ENCODE assay signal across 13 cellular contexts in genomic region chr7:147909712-147910111, GRCh38.
DNase-seq lines count a peak whose midpoint lies in the region; ATAC-seq, FAIRE-seq and TF ChIP-seq lines count a peak whose summit lies in the region.
"Had no signal": no experiment of that assay in that cellular context is flagged by ENCODE, and none has a peak within 500 bp of the region (broad histone marks: within the 10 kb centered on the region; RNA-seq: fewer than 3 reads in every experiment).

No MANE protein-coding gene starts in this region.

- H3K36me3 Mint-ChIP-seq in neural progenitor cell = peaks cover 1% of the 10 kb centered on the region

- in situ Hi-C loops in HepG2 (cut with HindIII; ENCODE audit: extremely low pct_ligation_motif_present, low pct_unique_long_range_greater_than_20kb) = no loop called here

- H3K4me2 ChIP-seq in HepG2 (ENCODE audit: low read depth, low read length) = no peak overlapping the region
- peak overlapping the region; percentile 36 for H3K4me2 ChIP-seq in neural progenitor cell
- H3K4me2 ChIP-seq: BLaER1 had no signal

- CTCF ChIA-PET in HepG2 (lab: Yijun Ruan, JAX; ENCODE audit: low intra/inter-chr PET ratio, low total read pairs) = no interaction called here

- no peaks in the 10 kb centered on the region for H3K79me2 ChIP-seq in HepG2 (ENCODE audit: insufficient read depth, low read length)
- no peaks in the 10 kb centered on the region for H3K79me2 ChIP-seq in neural progenitor cell (ENCODE audit: low read depth)

- no peaks in the 10 kb centered on the region for H3F3A ChIP-seq in neural progenitor cell (ENCODE audit: low read depth)

- TF ChIP-seq RAD21 in HepG2 (CRISPR knock-in tag; IDR thresholded peaks at IDR 0.05) = no peak

- H3K36me3 ChIP-seq in HepG2 (replicated peaks in 1 of 2; ENCODE audit: control insufficient read depth in 1 of 2, insufficient read depth in 2 of 2, low read length in 2 of 2) = no peaks in the 10 kb centered on the region
- H3K36me3 ChIP-seq in right lobe of liver = no peaks in the 10 kb centered on the region
- H3K36me3 ChIP-seq in iPS-20b (ENCODE audit: insufficient read depth, low read depth, low read length) = no peaks in the 10 kb centered on the region
- no peaks in the 10 kb centered on the region for H3K36me3 ChIP-seq in neural progenitor cell
- no peaks in the 10 kb centered on the region for H3K36me3 ChIP-seq in aorta (ENCODE audit: control insufficient read depth in 1 of 2, insufficient read depth in 2 of 2, low read length in 1 of 2)
- H3K36me3 ChIP-seq: BLaER1 had no signal

- TF ChIP-seq CTCF in HepG2 (CRISPR knock-in tag; IDR thresholded peaks at IDR 0.05) (no peak), right lobe of liver (IDR thresholded peaks at IDR 0.05) (no peak), neural progenitor cell (IDR thresholded peaks at IDR 0.05) (no peak)

- 0% methylated on average over 6 of the region's 6 CpGs for WGBS in HepG2 (ENCODE audit: low lambda C conversion rate)
- 54% methylated on average over 6 of the region's 6 CpGs for WGBS in right lobe of liver (ENCODE audit: insufficient coverage, low coverage, low lambda C conversion rate, missing lambda C conversion rate)
- WGBS in aorta, 2 donors = 18 to 23% methylated on average over 6 of the region's 6 CpGs

- no peaks in the 10 kb centered on the region for H3K27me3 Mint-ChIP-seq in neural progenitor cell (ENCODE audit: insufficient read depth, low read depth)

- intact Hi-C loops in HepG2 (cut with micrococcal nuclease; ENCODE audit: unreplicated experiment) (no loop called here), right lobe of liver (cut with DNase I) (no loop called here), aorta (cut with DNase I) (no loop called here)

- no peak overlapping the region for H3K9ac ChIP-seq in HepG2 (ENCODE audit: insufficient read depth, low read depth, low read length)
- H3K9ac ChIP-seq in iPS-20b (ENCODE audit: low read depth, low read length) = peak overlapping the region; percentile 19; the same call in 1 of the 2 replicates
- no peak overlapping the region for H3K9ac ChIP-seq in neural progenitor cell
- H3K9ac ChIP-seq: BLaER1 had no signal

- no peak for TF ChIP-seq EP300 in HepG2 (IDR thresholded peaks at IDR 0.05; ENCODE audit: low read depth in 2 of 2, low read length in 2 of 2)
- no peak for TF ChIP-seq EP300 in HepG2 (CRISPR knock-in tag; IDR thresholded peaks at IDR 0.05; ENCODE audit: borderline replicate concordance)

- H3K4me3 Mint-ChIP-seq in neural progenitor cell = no peak overlapping the region

- POLR2A ChIA-PET in HepG2 (lab: Yijun Ruan, JAX) = no interaction called here

- H3K9me3 ChIP-seq in HepG2 (ENCODE audit: low read length) (no peaks in the 10 kb centered on the region), right lobe of liver (no peaks in the 10 kb centered on the region), iPS-20b (ENCODE audit: insufficient read depth, low read depth, low read length) (no peaks in the 10 kb centered on the region), neural progenitor cell (ENCODE audit: low read depth) (no peaks in the 10 kb centered on the region), aorta (ENCODE audit: control insufficient read depth, low read length) (no peaks in the 10 kb centered on the region)
- H3K9me3 ChIP-seq: BLaER1 had no signal

- H3K27me3 ChIP-seq in HepG2 (ENCODE audit: control insufficient read depth in 1 of 2, insufficient read depth in 2 of 2, low read length in 2 of 2) = no peaks in the 10 kb centered on the region
- H3K27me3 ChIP-seq in right lobe of liver = no peaks in the 10 kb centered on the region
- no peaks in the 10 kb centered on the region for H3K27me3 ChIP-seq in iPS-20b (ENCODE audit: insufficient read depth, low read length)
- no peaks in the 10 kb centered on the region for H3K27me3 ChIP-seq in neural progenitor cell
- no peaks in the 10 kb centered on the region for H3K27me3 ChIP-seq in aorta (ENCODE audit: control insufficient read depth in 1 of 2, insufficient read depth in 2 of 2, low read length in 1 of 2)
- H3K27me3 ChIP-seq: BLaER1 had no signal

- no peak overlapping the region for H3K4me3 ChIP-seq in HepG2 (replicated peaks in 1 of 3; ENCODE audit: insufficient read depth in 1 of 3, low read depth in 2 of 3, low read length in 3 of 3)
- H3K4me3 ChIP-seq in right lobe of liver = no peak overlapping the region
- no peak overlapping the region for H3K4me3 ChIP-seq in iPS-20b (ENCODE audit: low read length)
- no peak overlapping the region for H3K4me3 ChIP-seq in neural progenitor cell
- no peak overlapping the region for H3K4me3 ChIP-seq in aorta (ENCODE audit: low read length in 2 of 2)
- H3K4me3 ChIP-seq: BLaER1, GM12878 had no signal

- peaks cover 3% of the 10 kb centered on the region for H3K9me3 Mint-ChIP-seq in neural progenitor cell

- H4K20me1 ChIP-seq in HepG2 (ENCODE audit: insufficient read depth, low read length) = no peaks in the 10 kb centered on the region
- H4K20me1 ChIP-seq in neural progenitor cell (ENCODE audit: low read depth) = no peaks in the 10 kb centered on the region
- H4K20me1 ChIP-seq: BLaER1 had no signal

- peaks cover 11% of the 10 kb centered on the region for H3K4me1 Mint-ChIP-seq in neural progenitor cell

- peak overlapping the region; percentile 27 for H2AFZ ChIP-seq in HepG2 (ENCODE audit: low read length)
- peak overlapping the region; percentile 66 for H2AFZ ChIP-seq in neural progenitor cell (replicated peaks)

- DNase-seq in HepG2 (ENCODE audit: low spot score) = no peak
- no peak for DNase-seq in right lobe of liver
- no peak for DNase-seq in neural progenitor cell (ENCODE audit: low spot score)
- DNase-seq in aorta = no peak
- no peak for DNase-seq in DMS114 treated with DMSO at 0.1 percent for 48 hours (lab: John Stamatoyannopoulos, UW; ENCODE audit: unreplicated experiment)
- no peak for DNase-seq in NCI-H146 (lab: John Stamatoyannopoulos, UW)
- DNase-seq: AML-193 had no signal

- H3K4me1 ChIP-seq in HepG2 (ENCODE audit: insufficient read depth, low read length) (no peaks in the 10 kb centered on the region), right lobe of liver (no peaks in the 10 kb centered on the region), iPS-20b (ENCODE audit: insufficient read depth, low read length) (peaks cover 9% of the 10 kb centered on the region; the same call in 1 of the 2 replicates), neural progenitor cell (peaks cover 7% of the 10 kb centered on the region), aorta (ENCODE audit: control insufficient read depth in 1 of 2, insufficient read depth in 2 of 2, low read length in 2 of 2) (no peaks in the 10 kb centered on the region)

- no TSS peak for BruUV-seq in HepG2 (replicated peaks; lab: Mats Ljungman, UMichigan)

- ATAC-seq in HepG2 (no peak), right lobe of liver (no peak), aorta (ENCODE audit: low FRiP score) (peak; percentile 73), GM18511 (IDR thresholded peaks at IDR 0.05; ENCODE audit: unreplicated experiment) (no peak)
- ATAC-seq: GM12878, HCT116 had no signal

- no peak overlapping the region for H3K27ac Mint-ChIP-seq in neural progenitor cell

- no peak for FAIRE-seq in HepG2 (lab: Jason Lieb, UNC)
- FAIRE-seq: GM12878 had no signal

- H3K27ac ChIP-seq in HepG2 (ENCODE audit: extremely low read length, insufficient read depth, low read length) (no peak overlapping the region), right lobe of liver (no peak overlapping the region), iPS-20b (ENCODE audit: low read length) (no peak overlapping the region), neural progenitor cell (no peak overlapping the region), aorta (ENCODE audit: low read depth in 1 of 2, low read length in 2 of 2) (no peak overlapping the region)
- H3K27ac ChIP-seq: 22Rv1, BLaER1 had no signal

- TF ChIP-seq POLR2A in HepG2 (IDR thresholded peaks at IDR 0.05; ENCODE audit: insufficient read depth in 1 of 2, low read depth in 2 of 2, low read length in 2 of 2) (no peak), right lobe of liver (IDR thresholded peaks at IDR 0.05) (no peak)

TF ChIP-seq in HepG2, 621 proteins besides CTCF, POLR2A, EP300 and RAD21:
- no peak for TF ChIP-seq PHF8 (CRISPR knock-in tag; IDR thresholded peaks at IDR 0.05)
